Comparison of ENCODE assay signal across 15 cellular contexts in genomic region chr2:237488295-237488694, GRCh38. TPM values are rescaled to one million over a fixed set of nuclear protein-coding genes. Genes with fewer than 3 reads are reported as not detected.
DNase-seq lines count a peak whose midpoint lies in the region; ATAC-seq and TF ChIP-seq lines count a peak whose summit lies in the region.
"Had no signal": no experiment of that assay in that cellular context is flagged by ENCODE, and none has a peak within 500 bp of the region (broad histone marks: within the 10 kb centered on the region; RNA-seq: fewer than 3 reads in every experiment).

No MANE protein-coding gene starts in this region.

- WGBS in thyroid gland, 2 donors: 92 to 97% methylated on average over 5 to 6 of the region's 6 CpGs

- H3K9me3 ChIP-seq in breast epithelium (peaks cover 10% of the 10 kb centered on the region in 2 donors), thyroid gland (no peaks in the 10 kb centered on the region)

- H3K36me3 ChIP-seq in breast epithelium (no peaks in the 10 kb centered on the region), thyroid gland (no peaks in the 10 kb centered on the region)
- H3K36me3 ChIP-seq: ascending aorta had no signal

- DNase-seq in HFFc6 (no peak), breast epithelium (ENCODE audit: low spot score in 2 of 2) (peak in 1 of 2 donors; percentile 51), left lobe of liver (ENCODE audit: low spot score) (peak; percentile 45), thyroid gland (peak; percentile 32 to 49), NCI-H1417 (lab: John Stamatoyannopoulos, UW) (no peak), OCI-M2 (lab: John Stamatoyannopoulos, UW; ENCODE audit: unreplicated experiment) (no peak)
- DNase-seq: activated CD8-positive, alpha-beta T cell treated with anti-CD3 and anti-CD28 coated beads for 36 hours; foreskin keratinocyte; KG1; NCI-H510A treated with DMSO at 0.1 percent for 48 hours; stimulated activated CD4-positive, alpha-beta T cell treated with anti-CD3 and anti-CD28 coated beads, Interleukin-1b, Interleukin-23, amount 100 ng/mL, for 48 hours had no signal

- H3K27ac Mint-ChIP-seq in HFFc6: peak overlapping the region; percentile 41
- H3K27ac Mint-ChIP-seq: activated CD8-positive, alpha-beta T cell treated with anti-CD3 and anti-CD28 coated beads for 36 hours had no signal

- H3K4me3 Mint-ChIP-seq in HFFc6: peak overlapping the region; percentile 88
- H3K4me3 Mint-ChIP-seq: activated CD8-positive, alpha-beta T cell treated with anti-CD3 and anti-CD28 coated beads for 36 hours had no signal

- H3K27ac ChIP-seq in breast epithelium (peak overlapping the region; percentile 91 to 95), thyroid gland (peak overlapping the region; percentile 94 to 98 (median 97))
- H3K27ac ChIP-seq: ascending aorta, foreskin keratinocyte had no signal

- no peaks in the 10 kb centered on the region; the same call in 1 of the 2 replicates for H3K27me3 Mint-ChIP-seq in HFFc6 (ENCODE audit: insufficient read depth)

- intact Hi-C loops in breast epithelium (cut with DNase I; ENCODE audit: low total_unique reads): no loop called here
- intact Hi-C loops in thyroid gland (cut with DNase I): no loop called here

- H3K4me1 ChIP-seq in breast epithelium: peaks cover 0 to 4% of the 10 kb centered on the region in 2 donors
- H3K4me1 ChIP-seq in thyroid gland: peaks cover 36 to 60% of the 10 kb centered on the region in 2 donors

- H3K27me3 ChIP-seq in breast epithelium (no peaks in the 10 kb centered on the region), thyroid gland (no peaks in the 10 kb centered on the region)

- H3K4me3 ChIP-seq in breast epithelium: peak overlapping the region in 2 of 3 donors; percentile 63 to 76
- peak overlapping the region in 1 of 3 donors; percentile 57 for H3K4me3 ChIP-seq in thyroid gland (replicated peaks in 1 of 3)
- H3K4me3 ChIP-seq: mucosa of descending colon had no signal

- TF ChIP-seq POLR2A in breast epithelium (IDR thresholded peaks at IDR 0.05) (no peak), thyroid gland (IDR thresholded peaks at IDR 0.05) (no peak)

- TF ChIP-seq CTCF in HFFc6 (IDR thresholded peaks at IDR 0.05): no peak
- no peak for TF ChIP-seq CTCF in breast epithelium (IDR thresholded peaks at IDR 0.05)
- TF ChIP-seq CTCF in thyroid gland (IDR thresholded peaks at IDR 0.05): no peak

- peaks cover 48% of the 10 kb centered on the region for H3K36me3 Mint-ChIP-seq in HFFc6 (ENCODE audit: low read depth)

- H3K9me3 Mint-ChIP-seq in HFFc6: peaks cover 36% of the 10 kb centered on the region

- peaks cover 58% of the 10 kb centered on the region for H3K4me1 Mint-ChIP-seq in HFFc6 (ENCODE audit: low read depth)

- ATAC-seq in left lobe of liver (no peak), GM21390 (IDR thresholded peaks at IDR 0.05; ENCODE audit: unreplicated experiment) (no peak), GM18520 (IDR thresholded peaks at IDR 0.05; ENCODE audit: unreplicated experiment) (no peak)
- ATAC-seq: activated CD8-positive, alpha-beta T cell treated with anti-CD3 and anti-CD28 coated beads for 36 hours; foreskin keratinocyte; mucosa of descending colon had no signal

RNA-seq across cellular contexts. Expression of gene MLPH, which starts 1.2 kb away (rescaled TPM):
- total RNA-seq in HFFc6 (2021; fragmentation: NEBNext Ultra II Directional; extraction: Animal tissue kit (Norgen Biotek cat#: 25700)): 10 to 100 TPM; 32.0 to 44.1 (median 41.0) TPM
- total RNA-seq in breast epithelium: 100 to 1,000 TPM in 2 of 3 donors, 10 to 100 TPM in 1; 15.5 to 242 (median 223) TPM
- total RNA-seq in left lobe of liver: 55.0 TPM
- total RNA-seq in thyroid gland: 100 to 1,000 TPM in 1 of 4 donors, 10 to 100 TPM in 3; 41.3 to 107 (median 58.6) TPM
- total RNA-seq: activated CD8-positive, alpha-beta T cell treated with anti-CD3 and anti-CD28 coated beads for 36 hours had no signal

Comparison
In these comparisons a context has a peak if more than half of its experiments do, and no peak if none do; other contexts are left out.
1. DNase-seq: peak in left lobe of liver (single experiment) and thyroid gland (2 of 2); none in HFFc6 (single experiment), NCI-H1417 (0 of 3) and OCI-M2 (single experiment).